ENCODE assay signal across 10 cellular contexts in the genomic region with DNA sequence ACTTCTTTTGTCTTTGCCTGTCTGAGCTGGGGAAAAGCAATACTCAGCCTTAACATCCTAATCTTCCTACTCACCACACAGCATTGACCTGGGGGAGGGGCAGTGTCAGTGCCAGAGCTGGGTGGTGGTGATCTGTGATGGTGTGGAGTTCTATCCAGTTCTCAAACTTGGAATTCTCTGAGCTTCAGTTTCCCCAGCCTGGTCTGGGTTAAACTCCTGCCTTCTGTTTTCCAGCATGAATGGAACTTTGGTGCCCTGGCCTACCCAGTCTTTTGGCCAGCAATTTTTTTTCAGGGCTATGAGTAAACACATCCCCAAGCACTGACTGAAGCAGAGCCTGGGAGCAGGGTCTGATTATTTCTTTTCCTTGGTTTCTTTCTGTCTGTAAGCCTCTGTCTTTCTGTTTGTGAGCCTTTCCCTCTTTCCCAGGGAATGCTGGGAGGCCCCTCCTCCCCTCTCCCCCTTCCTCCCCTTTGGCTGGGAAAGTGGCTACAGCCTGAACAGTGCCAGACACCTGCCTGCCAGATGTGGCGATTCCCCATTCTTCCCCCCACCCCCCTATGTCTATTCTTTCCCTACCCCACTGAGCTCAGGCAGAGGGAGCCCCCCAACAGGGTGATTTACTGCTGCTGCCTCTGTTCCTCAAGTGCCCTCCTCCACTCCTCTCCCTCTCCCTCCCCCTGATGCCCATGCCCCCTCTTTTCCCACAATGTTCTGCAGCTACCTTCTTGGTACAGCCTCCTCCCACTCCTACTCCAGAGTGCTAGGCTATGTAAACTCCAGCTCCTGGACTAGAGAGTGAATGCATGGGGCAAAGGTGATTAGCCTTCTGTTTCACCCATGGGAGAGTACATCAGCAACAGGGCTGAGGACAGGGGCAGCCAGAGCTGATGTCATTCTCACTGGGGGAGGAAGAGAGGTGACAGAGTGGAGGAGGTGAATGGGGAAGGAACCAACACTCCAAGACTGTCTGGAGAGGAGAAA. TPM values are rescaled to one million over a fixed set of nuclear protein-coding genes. Genes with fewer than 3 reads are reported as not detected.
DNase-seq lines count a peak whose midpoint lies in the region; ATAC-seq, FAIRE-seq and TF ChIP-seq lines count a peak whose summit lies in the region.
"Had no signal": no experiment of that assay in that cellular context is flagged by ENCODE, and none has a peak within 500 bp of the region (broad histone marks: within the 10 kb centered on the region; RNA-seq: fewer than 3 reads in every experiment).

No MANE protein-coding gene starts in this region.

- intact Hi-C loops in HepG2 (cut with micrococcal nuclease; ENCODE audit: unreplicated experiment): loop anchor here (2.0 kb wide), 1 partner anchor 24 kb away; no protein-coding TSS in a partner anchor

- H3K4me1 ChIP-seq in astrocyte (ENCODE audit: insufficient read depth, low read length) (peaks cover 33% of the 10 kb centered on the region), HepG2 (ENCODE audit: insufficient read depth, low read length) (peaks cover 37% of the 10 kb centered on the region), tibial nerve (peaks cover 0 to 49% (median 16%) of the 10 kb centered on the region in 4 donors)

- 57% methylated on average over 1 of the region's 1 CpG for WGBS in HepG2 (ENCODE audit: low lambda C conversion rate)
- WGBS in tibial nerve, 2 donors: 24 to 28% methylated on average over 1 of the region's 1 CpG

- no peaks in the 10 kb centered on the region for H3K27me3 Mint-ChIP-seq in astrocyte (ENCODE audit: low read depth, unreplicated experiment)

- TF ChIP-seq CTCF in astrocyte (IDR thresholded peaks at IDR 0.05; ENCODE audit: insufficient read depth, low read depth, low read length) (no peak), HepG2 (CRISPR knock-in tag; IDR thresholded peaks at IDR 0.05) (no peak), tibial nerve (IDR thresholded peaks at IDR 0.05) (no peak)

- DNase-seq in DMS 273 (lab: John Stamatoyannopoulos, UW; ENCODE audit: unreplicated experiment): peak; percentile 28
- DNase-seq in DMS 273 treated with DMSO at 0.1 percent for 48 hours (lab: John Stamatoyannopoulos, UW): no peak
- peak; percentile 51 for DNase-seq in astrocyte (ENCODE audit: low read depth)
- no peak for DNase-seq in HepG2 (ENCODE audit: low spot score)
- no peak for DNase-seq in tibial nerve (ENCODE audit: low spot score in 2 of 2)
- no peak for DNase-seq in T1000 (lab: John Stamatoyannopoulos, UW)
- DNase-seq in stimulated activated CD8-positive, alpha-beta memory T cell treated with anti-CD3 and anti-CD28 coated beads, Interleukin-4, amount 100 ng/mL, for 48 hours: no peak
- no peak for DNase-seq in urothelium cell line (ENCODE audit: low spot score)

- FAIRE-seq in astrocyte (lab: Jason Lieb, UNC): no peak
- peak; percentile 34 for FAIRE-seq in HepG2 (lab: Jason Lieb, UNC)
- FAIRE-seq in urothelium cell line (lab: Jason Lieb, UNC): no peak
- FAIRE-seq: A204.1 had no signal

- H3K27ac ChIP-seq in astrocyte (ENCODE audit: low read depth, low read length) (peak overlapping the region; percentile 73), HepG2 (ENCODE audit: extremely low read length, insufficient read depth, low read length) (peak overlapping the region; percentile 28), tibial nerve (peak overlapping the region; percentile 49 to 79 (median 66))
- H3K27ac ChIP-seq: epithelial cell of prostate had no signal

- H2AFZ ChIP-seq in astrocyte (ENCODE audit: low read depth, low read length): no peak overlapping the region
- H2AFZ ChIP-seq in HepG2 (ENCODE audit: low read length): no peak overlapping the region

- H3K79me2 ChIP-seq in astrocyte (ENCODE audit: insufficient read depth, low read length) (no peaks in the 10 kb centered on the region), HepG2 (ENCODE audit: insufficient read depth, low read length) (no peaks in the 10 kb centered on the region)

- peak overlapping the region; percentile 69 for H3K4me3 Mint-ChIP-seq in astrocyte (ENCODE audit: unreplicated experiment)

- peaks cover 7% of the 10 kb centered on the region for H3K36me3 Mint-ChIP-seq in astrocyte (ENCODE audit: low read depth, unreplicated experiment)

- no peaks in the 10 kb centered on the region for H3K9me3 Mint-ChIP-seq in astrocyte (ENCODE audit: unreplicated experiment)

- H3K4me1 Mint-ChIP-seq in astrocyte (ENCODE audit: low read depth, unreplicated experiment): peaks cover 50% of the 10 kb centered on the region

- H3K36me3 ChIP-seq in astrocyte (ENCODE audit: insufficient read depth, low read length): peaks cover 23% of the 10 kb centered on the region
- peaks cover 13 to 29% of the 10 kb centered on the region in 2 experiments for H3K36me3 ChIP-seq in HepG2 (replicated peaks in 1 of 2; ENCODE audit: control insufficient read depth in 1 of 2, insufficient read depth in 2 of 2, low read length in 2 of 2)
- H3K36me3 ChIP-seq in tibial nerve: peaks cover 0 to 31% (median 7%) of the 10 kb centered on the region in 3 donors

- CTCF ChIA-PET in HepG2 (lab: Yijun Ruan, JAX; ENCODE audit: low intra/inter-chr PET ratio, low total read pairs): no interaction called here

- TF ChIP-seq RAD21 in HepG2 (CRISPR knock-in tag; IDR thresholded peaks at IDR 0.05): no peak

- no TSS peak for BruUV-seq in HepG2 (replicated peaks; lab: Mats Ljungman, UMichigan)

- ATAC-seq in HepG2: peak; percentile 75

- no peaks in the 10 kb centered on the region for H3K9me3 ChIP-seq in astrocyte (ENCODE audit: insufficient read depth, low read depth, low read length)
- H3K9me3 ChIP-seq in HepG2 (ENCODE audit: low read length): no peaks in the 10 kb centered on the region
- no peaks in the 10 kb centered on the region for H3K9me3 ChIP-seq in tibial nerve

- H3K27me3 ChIP-seq in astrocyte (ENCODE audit: insufficient read depth, low read length): no peaks in the 10 kb centered on the region
- H3K27me3 ChIP-seq in HepG2 (ENCODE audit: control insufficient read depth in 1 of 2, insufficient read depth in 2 of 2, low read length in 2 of 2): no peaks in the 10 kb centered on the region
- no peaks in the 10 kb centered on the region for H3K27me3 ChIP-seq in tibial nerve

- TF ChIP-seq POLR2A in HepG2 (IDR thresholded peaks at IDR 0.05; ENCODE audit: insufficient read depth in 1 of 2, low read depth in 2 of 2, low read length in 2 of 2): no peak
- no peak for TF ChIP-seq POLR2A in tibial nerve (IDR thresholded peaks at IDR 0.05)

- POLR2A ChIA-PET in HepG2 (lab: Yijun Ruan, JAX): interaction anchor here (1.1 to 2.4 kb wide), 3 partner anchors 24 to 73 kb away, joined by 4 to 11 read pairs (median 10); partner anchors contain the start of genes CBX5, COPZ1 and HNRNPA1

- H3K9ac ChIP-seq in astrocyte (ENCODE audit: low read length): peak overlapping the region; percentile 73
- H3K9ac ChIP-seq in HepG2 (ENCODE audit: insufficient read depth, low read depth, low read length): peak overlapping the region; percentile 10; the same call in 1 of the 2 replicates

- peak overlapping the region; percentile 96 for H3K27ac Mint-ChIP-seq in astrocyte (ENCODE audit: unreplicated experiment)

- no peaks in the 10 kb centered on the region for H4K20me1 ChIP-seq in astrocyte (ENCODE audit: insufficient read depth, low read length)
- no peaks in the 10 kb centered on the region for H4K20me1 ChIP-seq in HepG2 (ENCODE audit: insufficient read depth, low read length)

- H3K4me3 ChIP-seq in astrocyte (ENCODE audit: insufficient read depth, low read depth, low read length) (no peak overlapping the region), HepG2 (replicated peaks in 1 of 3; ENCODE audit: insufficient read depth in 1 of 3, low read depth in 2 of 3, low read length in 3 of 3) (no peak overlapping the region), tibial nerve (no peak overlapping the region)

- TF ChIP-seq EP300 in HepG2 (IDR thresholded peaks at IDR 0.05; ENCODE audit: low read depth in 2 of 2, low read length in 2 of 2): no peak
- no peak for TF ChIP-seq EP300 in HepG2 (CRISPR knock-in tag; IDR thresholded peaks at IDR 0.05; ENCODE audit: borderline replicate concordance)
- TF ChIP-seq EP300 in tibial nerve (IDR thresholded peaks at IDR 0.05): no peak

- in situ Hi-C loops in HepG2 (cut with HindIII; ENCODE audit: extremely low pct_ligation_motif_present, low pct_unique_long_range_greater_than_20kb): no loop called here

- peak overlapping the region; percentile 76 for H3K4me2 ChIP-seq in astrocyte (ENCODE audit: low read length)
- H3K4me2 ChIP-seq in HepG2 (ENCODE audit: low read depth, low read length): peak overlapping the region; percentile 23; the same call in 1 of the 2 replicates

RNA-seq across cellular contexts. Expression of gene GPR84, which starts 11.1 kb away (rescaled TPM):
- total RNA-seq in astrocyte (not detected in 2 replicates), HepG2 (2016; rRNA removed; fragmentation: Illumina TruSeq; extraction: Trizol) (not detected in 2 replicates), tibial nerve (under 1 TPM in 1 of 4 donors, not detected in 3; 0.42 TPM)
- not detected in 2 replicates for total RNA-seq in HepG2 (2016; cell fraction: cytosol; rRNA removed; fragmentation: Illumina TruSeq; extraction: Trizol; ENCODE audit: low read depth)
- not detected in 2 replicates for total RNA-seq in HepG2 (2016; cell fraction: insoluble cytoplasmic fraction; rRNA removed; fragmentation: Illumina TruSeq; extraction: Trizol)
- total RNA-seq in HepG2 (2016; cell fraction: membrane; rRNA removed; fragmentation: Illumina TruSeq; extraction: Trizol): not detected in 2 replicates
- total RNA-seq in HepG2 (2016; cell fraction: nucleus; rRNA removed; fragmentation: Illumina TruSeq; extraction: Trizol): not detected in 2 replicates
- not detected in 2 replicates for polyA plus RNA-seq in HepG2 (2011; rRNA removed)
- not detected in 2 replicates for polyA plus RNA-seq in HepG2 (2011; cell fraction: cytosol; rRNA removed)
- not detected in 2 replicates for polyA plus RNA-seq in HepG2 (2011; cell fraction: nucleus; rRNA removed)
- not detected in 2 replicates for polyA plus RNA-seq in HepG2 (2012)
- not detected in 2 replicates for polyA plus RNA-seq in HepG2 (2016; cell fraction: cytosol; fragmentation: Illumina TruSeq; extraction: Trizol; ENCODE audit: low read depth)
- polyA plus RNA-seq in HepG2 (2016; cell fraction: insoluble cytoplasmic fraction; fragmentation: Illumina TruSeq; extraction: Trizol; ENCODE audit: low read depth): not detected in 2 replicates
- not detected in 2 replicates for polyA plus RNA-seq in HepG2 (2016; cell fraction: membrane; fragmentation: Illumina TruSeq; extraction: Trizol; ENCODE audit: low read depth)
- not detected in 2 replicates for polyA plus RNA-seq in HepG2 (2016; cell fraction: nucleus; fragmentation: Illumina TruSeq; extraction: Trizol; ENCODE audit: insufficient read depth, low read depth)
- polyA minus RNA-seq in HepG2 (2011; rRNA and poly(A)+ RNA removed; ENCODE audit: low replicate concordance): not detected in 2 replicates
- not detected in 2 replicates for polyA minus RNA-seq in HepG2 (2011; cell fraction: cytosol; rRNA and poly(A)+ RNA removed)
- not detected in 2 replicates for polyA minus RNA-seq in HepG2 (2011; cell fraction: nucleus; rRNA and poly(A)+ RNA removed)

RNA-seq across cellular contexts. Expression of gene COPZ1, which starts 28.3 kb away (rescaled TPM):
- total RNA-seq in astrocyte (134 and 136 TPM in 2 replicates), HepG2 (2016; rRNA removed; fragmentation: Illumina TruSeq; extraction: Trizol) (125 and 201 TPM in 2 replicates), tibial nerve (10 to 100 TPM; 38.0 to 52.0 (median 43.6) TPM)
- 20.4 and 22.6 TPM in 2 replicates for total RNA-seq in HepG2 (2016; cell fraction: cytosol; rRNA removed; fragmentation: Illumina TruSeq; extraction: Trizol; ENCODE audit: low read depth)
- total RNA-seq in HepG2 (2016; cell fraction: insoluble cytoplasmic fraction; rRNA removed; fragmentation: Illumina TruSeq; extraction: Trizol): 123 and 217 TPM in 2 replicates
- total RNA-seq in HepG2 (2016; cell fraction: membrane; rRNA removed; fragmentation: Illumina TruSeq; extraction: Trizol): 45.5 and 48.0 TPM in 2 replicates
- 42.3 and 53.2 TPM in 2 replicates for total RNA-seq in HepG2 (2016; cell fraction: nucleus; rRNA removed; fragmentation: Illumina TruSeq; extraction: Trizol)
- 134 and 184 TPM in 2 replicates for polyA plus RNA-seq in HepG2 (2011; rRNA removed)
- polyA plus RNA-seq in HepG2 (2011; cell fraction: cytosol; rRNA removed): 121 and 141 TPM in 2 replicates
- 41.8 and 48.0 TPM in 2 replicates for polyA plus RNA-seq in HepG2 (2011; cell fraction: nucleus; rRNA removed)
- polyA plus RNA-seq in HepG2 (2012): 118 and 217 TPM in 2 replicates
- polyA plus RNA-seq in HepG2 (2016; cell fraction: cytosol; fragmentation: Illumina TruSeq; extraction: Trizol; ENCODE audit: low read depth): 37.1 and 37.6 TPM in 2 replicates
- polyA plus RNA-seq in HepG2 (2016; cell fraction: insoluble cytoplasmic fraction; fragmentation: Illumina TruSeq; extraction: Trizol; ENCODE audit: low read depth): 312 and 355 TPM in 2 replicates
- 61.8 and 63.8 TPM in 2 replicates for polyA plus RNA-seq in HepG2 (2016; cell fraction: membrane; fragmentation: Illumina TruSeq; extraction: Trizol; ENCODE audit: low read depth)
- polyA plus RNA-seq in HepG2 (2016; cell fraction: nucleus; fragmentation: Illumina TruSeq; extraction: Trizol; ENCODE audit: insufficient read depth, low read depth): 112 and 113 TPM in 2 replicates
- polyA minus RNA-seq in HepG2 (2011; rRNA and poly(A)+ RNA removed; ENCODE audit: low replicate concordance): 102 and 206 TPM in 2 replicates
- polyA minus RNA-seq in HepG2 (2011; cell fraction: cytosol; rRNA and poly(A)+ RNA removed): 105 and 134 TPM in 2 replicates
- 37.2 and 53.7 TPM in 2 replicates for polyA minus RNA-seq in HepG2 (2011; cell fraction: nucleus; rRNA and poly(A)+ RNA removed)

RNA-seq across cellular contexts. Expression of gene ZNF385A, which starts 31.4 kb away (rescaled TPM):
- total RNA-seq in astrocyte (23.0 and 24.4 TPM in 2 replicates), HepG2 (2016; rRNA removed; fragmentation: Illumina TruSeq; extraction: Trizol) (0.44 and 0.49 TPM in 2 replicates), tibial nerve (10 to 100 TPM in 3 of 4 donors, 1 to 10 TPM in 1; 9.0 to 19.8 (median 13.5) TPM)
- 0.30 and 0.53 TPM in 2 replicates for total RNA-seq in HepG2 (2016; cell fraction: cytosol; rRNA removed; fragmentation: Illumina TruSeq; extraction: Trizol; ENCODE audit: low read depth)
- total RNA-seq in HepG2 (2016; cell fraction: insoluble cytoplasmic fraction; rRNA removed; fragmentation: Illumina TruSeq; extraction: Trizol): 0.26 and 0.39 TPM in 2 replicates
- total RNA-seq in HepG2 (2016; cell fraction: membrane; rRNA removed; fragmentation: Illumina TruSeq; extraction: Trizol): 1.4 and 1.8 TPM in 2 replicates
- total RNA-seq in HepG2 (2016; cell fraction: nucleus; rRNA removed; fragmentation: Illumina TruSeq; extraction: Trizol): 0.44 and 0.93 TPM in 2 replicates
- polyA plus RNA-seq in HepG2 (2011; rRNA removed): 0.31 and 0.67 TPM in 2 replicates
- 0.23 and 0.43 TPM in 2 replicates for polyA plus RNA-seq in HepG2 (2011; cell fraction: cytosol; rRNA removed)
- 0.56 and 0.66 TPM in 2 replicates for polyA plus RNA-seq in HepG2 (2011; cell fraction: nucleus; rRNA removed)
- polyA plus RNA-seq in HepG2 (2012): 1.2 and 1.3 TPM in 2 replicates
- polyA plus RNA-seq in HepG2 (2016; cell fraction: cytosol; fragmentation: Illumina TruSeq; extraction: Trizol; ENCODE audit: low read depth): 3.9 and 4.1 TPM in 2 replicates
- 2.8 and 3.3 TPM in 2 replicates for polyA plus RNA-seq in HepG2 (2016; cell fraction: insoluble cytoplasmic fraction; fragmentation: Illumina TruSeq; extraction: Trizol; ENCODE audit: low read depth)
- polyA plus RNA-seq in HepG2 (2016; cell fraction: membrane; fragmentation: Illumina TruSeq; extraction: Trizol; ENCODE audit: low read depth): 8.1 and 9.0 TPM in 2 replicates
- polyA plus RNA-seq in HepG2 (2016; cell fraction: nucleus; fragmentation: Illumina TruSeq; extraction: Trizol; ENCODE audit: insufficient read depth, low read depth): 2.5 and 4.2 TPM in 2 replicates
- polyA minus RNA-seq in HepG2 (2011; rRNA and poly(A)+ RNA removed; ENCODE audit: low replicate concordance): 0.50 and 6.8 TPM in 2 replicates
- 0.70 and 1.5 TPM in 2 replicates for polyA minus RNA-seq in HepG2 (2011; cell fraction: cytosol; rRNA and poly(A)+ RNA removed)
- not detected in 2 replicates for polyA minus RNA-seq in HepG2 (2011; cell fraction: nucleus; rRNA and poly(A)+ RNA removed)

RNA-seq across cellular contexts. Expression of gene NFE2, which starts 52.4 kb away (rescaled TPM):
- total RNA-seq in astrocyte: 0.29 and 0.41 TPM in 2 replicates
- total RNA-seq in HepG2 (2016; rRNA removed; fragmentation: Illumina TruSeq; extraction: Trizol): 7.8 and 8.5 TPM in 2 replicates
- total RNA-seq in HepG2 (2016; cell fraction: cytosol; rRNA removed; fragmentation: Illumina TruSeq; extraction: Trizol; ENCODE audit: low read depth): 2.9 and 3.4 TPM in 2 replicates
- 7.5 and 8.1 TPM in 2 replicates for total RNA-seq in HepG2 (2016; cell fraction: insoluble cytoplasmic fraction; rRNA removed; fragmentation: Illumina TruSeq; extraction: Trizol)
- total RNA-seq in HepG2 (2016; cell fraction: membrane; rRNA removed; fragmentation: Illumina TruSeq; extraction: Trizol): 6.2 and 6.6 TPM in 2 replicates
- 5.7 and 6.3 TPM in 2 replicates for total RNA-seq in HepG2 (2016; cell fraction: nucleus; rRNA removed; fragmentation: Illumina TruSeq; extraction: Trizol)
- 4.1 and 4.5 TPM in 2 replicates for polyA plus RNA-seq in HepG2 (2011; rRNA removed)
- 2.5 and 3.0 TPM in 2 replicates for polyA plus RNA-seq in HepG2 (2011; cell fraction: cytosol; rRNA removed)
- polyA plus RNA-seq in HepG2 (2011; cell fraction: nucleus; rRNA removed): 3.5 and 3.8 TPM in 2 replicates
- polyA plus RNA-seq in HepG2 (2012): 1.3 and 1.8 TPM in 2 replicates
- polyA plus RNA-seq in HepG2 (2016; cell fraction: cytosol; fragmentation: Illumina TruSeq; extraction: Trizol; ENCODE audit: low read depth): 1.9 and 3.1 TPM in 2 replicates
- 10.3 and 10.9 TPM in 2 replicates for polyA plus RNA-seq in HepG2 (2016; cell fraction: insoluble cytoplasmic fraction; fragmentation: Illumina TruSeq; extraction: Trizol; ENCODE audit: low read depth)
- polyA plus RNA-seq in HepG2 (2016; cell fraction: membrane; fragmentation: Illumina TruSeq; extraction: Trizol; ENCODE audit: low read depth): 3.7 and 4.5 TPM in 2 replicates
- polyA plus RNA-seq in HepG2 (2016; cell fraction: nucleus; fragmentation: Illumina TruSeq; extraction: Trizol; ENCODE audit: insufficient read depth, low read depth): 11.6 and 14.3 TPM in 2 replicates
- polyA minus RNA-seq in HepG2 (2011; rRNA and poly(A)+ RNA removed; ENCODE audit: low replicate concordance): 1.7 and 3.8 TPM in 2 replicates
- polyA minus RNA-seq in HepG2 (2011; cell fraction: cytosol; rRNA and poly(A)+ RNA removed): 0.49 and 2.3 TPM in 2 replicates
- polyA minus RNA-seq in HepG2 (2011; cell fraction: nucleus; rRNA and poly(A)+ RNA removed): 1.0 and 1.7 TPM in 2 replicates
- not detected for total RNA-seq in tibial nerve

Comparison
In these comparisons a context has a peak if more than half of its experiments do, and no peak if none do; other contexts are left out.
1. DNase-seq: peak in DMS 273 (single experiment) and astrocyte (single experiment); none in DMS 273 treated with DMSO at 0.1 percent for 48 hours (single experiment), HepG2 (single experiment), tibial nerve (0 of 2), T1000 (single experiment), stimulated activated CD8-positive, alpha-beta memory T cell treated with anti-CD3 and anti-CD28 coated beads, Interleukin-4, amount 100 ng/mL, for 48 hours (single experiment) and urothelium cell line (single experiment).
2. Peak in every context shown above with its lines, with median percentiles within 50 percentile points of each other: H3K27ac ChIP-seq.